Comparison of ENCODE assay signal across 19 cellular contexts in genomic region chr7:28126047-28127041, GRCh38. TPM values are rescaled to one million over a fixed set of nuclear protein-coding genes. Genes with fewer than 3 reads are reported as not detected.
DNase-seq lines count a peak whose midpoint lies in the region; ATAC-seq, FAIRE-seq and TF ChIP-seq lines count a peak whose summit lies in the region.
"Had no signal": no experiment of that assay in that cellular context is flagged by ENCODE, and none has a peak within 500 bp of the region (broad histone marks: within the 10 kb centered on the region; RNA-seq: fewer than 3 reads in every experiment).

No MANE protein-coding gene starts in this region.

- H3K9me3 ChIP-seq in mammary epithelial cell (replicated peaks; ENCODE audit: insufficient read depth, low read length), result no peaks in the 10 kb centered on the region
- no peaks in the 10 kb centered on the region for H3K9me3 ChIP-seq in uterus
- H3K9me3 ChIP-seq: breast epithelium, mucosa of descending colon had no signal

- dilution Hi-C loops in mammary epithelial cell (cut with HindIII; ENCODE audit: low sequenced_read_pairs), result no loop called here

- BruUV-seq in MCF 10A (replicated peaks; lab: Mats Ljungman, UMichigan) (no TSS peak), mammary epithelial cell (replicated peaks; lab: Mats Ljungman, UMichigan) (no TSS peak)

- H3K27ac ChIP-seq in mammary epithelial cell (ENCODE audit: insufficient read depth, low read depth, low read length) (no peak overlapping the region), uterus (peak overlapping the region; percentile 56 to 60)
- H3K27ac ChIP-seq: PC-9 had no signal

- H3K4me1 Mint-ChIP-seq in MCF 10A (ENCODE audit: insufficient read depth, unreplicated experiment), result peaks cover 17% of the 10 kb centered on the region

- intact Hi-C loops in MCF 10A (cut with micrococcal nuclease), result no loop called here
- intact Hi-C loops in mammary epithelial cell (cut with micrococcal nuclease), result no loop called here
- intact Hi-C loops in uterus (cut with DNase I; ENCODE audit: low total_unique reads), result no loop called here

- no peak for TF ChIP-seq CTCF in MCF 10A (IDR thresholded peaks at IDR 0.05; ENCODE audit: unreplicated experiment)
- no peak for TF ChIP-seq CTCF in mammary epithelial cell (conservative IDR thresholded peaks at IDR 0.05 in 1 of 2, IDR thresholded peaks at IDR 0.05 in 1 of 2; ENCODE audit: extremely low read depth in 1 of 2, insufficient read depth in 1 of 2, low read depth in 1 of 2, low read length in 2 of 2)
- no peak for TF ChIP-seq CTCF in bronchial epithelial cell (IDR thresholded peaks at IDR 0.05; ENCODE audit: insufficient read depth, low read length, severe bottlenecking)
- TF ChIP-seq CTCF in uterus (IDR thresholded peaks at IDR 0.05), result no peak

- H3K27me3 ChIP-seq in mammary epithelial cell (ENCODE audit: insufficient read depth, low read length) (no peaks in the 10 kb centered on the region), bronchial epithelial cell (ENCODE audit: control insufficient read depth, insufficient read depth, low read length) (no peaks in the 10 kb centered on the region), uterus (no peaks in the 10 kb centered on the region)
- H3K27me3 ChIP-seq: breast epithelium had no signal

- peak; percentile 60 for FAIRE-seq in bronchial epithelial cell (lab: Jason Lieb, UNC)
- FAIRE-seq in GM12892 (lab: Jason Lieb, UNC), result no peak

- in situ Hi-C loops in mammary epithelial cell (cut with MboI; ENCODE audit: low sequenced_read_pairs in 2 of 2), result no loop called here

- no peak overlapping the region for H3K4me3 Mint-ChIP-seq in MCF 10A (ENCODE audit: unreplicated experiment)
- H3K4me3 Mint-ChIP-seq: activated CD8-positive, alpha-beta T cell treated with anti-CD3 and anti-CD28 coated beads, Interleukin-2, amount 10 ng/mL, durations not matched to agents 7 days and 5 days; effector memory CD8-positive, alpha-beta T cell had no signal

- no peak overlapping the region for H3K4me2 ChIP-seq in mammary epithelial cell (ENCODE audit: insufficient read depth, low read depth, low read length)
- H3K4me2 ChIP-seq: PC-9 had no signal

- WGBS in mammary epithelial cell (ENCODE audit: low coverage, missing lambda C conversion rate), result 96% methylated on average over 4 of the region's 6 CpGs

- H3K36me3 ChIP-seq in mammary epithelial cell (ENCODE audit: insufficient read depth, low read length) (no peaks in the 10 kb centered on the region), bronchial epithelial cell (ENCODE audit: control insufficient read depth, insufficient read depth, low read length) (no peaks in the 10 kb centered on the region), uterus (no peaks in the 10 kb centered on the region)
- H3K36me3 ChIP-seq: breast epithelium had no signal

- H3K79me2 ChIP-seq in mammary epithelial cell (ENCODE audit: insufficient read depth, low read length), result peaks cover 43% of the 10 kb centered on the region

- DNase-seq in MCF 10A (ENCODE audit: unreplicated experiment), result peak; percentile 44
- DNase-seq in mammary epithelial cell, result no peak
- peak; percentile 43 for DNase-seq in bronchial epithelial cell (ENCODE audit: low read depth)
- peak; percentile 82 for DNase-seq in iris pigment epithelial cell (ENCODE audit: low read depth)
- peak; percentile 57 to 60 for DNase-seq in uterus
- DNase-seq in GM12892 (ENCODE audit: insufficient read length), result no peak
- DNase-seq in NCI-H2171 treated with DMSO at 0.1 percent for 48 hours (lab: John Stamatoyannopoulos, UW), result no peak
- DNase-seq: activated CD8-positive, alpha-beta T cell treated with anti-CD3 and anti-CD28 coated beads, Interleukin-2, amount 10 ng/mL, durations not matched to agents 7 days and 5 days; activated effector memory CD4-positive, alpha-beta T cell treated with anti-CD3 and anti-CD28 coated beads, Interleukin-2, amount 50 U/mL, for 16 hours; effector memory CD8-positive, alpha-beta T cell; mucosa of descending colon; NCI-H2029 treated with DMSO at 0.1 percent for 48 hours; NCI-H526 treated with DMSO at 0.1 percent for 48 hours; PC-9; substantia nigra had no signal

- TF ChIP-seq POLR2A in uterus (IDR thresholded peaks at IDR 0.05) (no peak), GM12892 (IDR thresholded peaks at IDR 0.05; ENCODE audit: low read depth, low read length) (no peak)

- CTCF ChIA-PET in MCF 10A (lab: Yijun Ruan, JAX) (interaction anchor here (0.6 to 1.8 kb wide), 5 partner anchors 30 to 338 kb away, joined by 3 to 6 read pairs (median 4); no protein-coding TSS in a partner anchor), mammary epithelial cell (lab: Charles Lee; ENCODE audit: low non-redundant PET) (no interaction called here)

- H3K4me1 ChIP-seq in mammary epithelial cell (ENCODE audit: insufficient read depth, low read length) (no peaks in the 10 kb centered on the region), uterus (peaks cover 6 to 7% of the 10 kb centered on the region in 2 donors)
- H3K4me1 ChIP-seq: breast epithelium had no signal

- H3K4me3 ChIP-seq in mammary epithelial cell (replicated peaks in 1 of 3; ENCODE audit: insufficient read depth in 1 of 3, low read depth in 2 of 3, low read length in 3 of 3), result no peak overlapping the region
- no peak overlapping the region for H3K4me3 ChIP-seq in bronchial epithelial cell (ENCODE audit: low read depth, low read length)
- no peak overlapping the region for H3K4me3 ChIP-seq in uterus
- H3K4me3 ChIP-seq: breast epithelium, mucosa of descending colon, PC-9 had no signal

- H3K36me3 Mint-ChIP-seq in MCF 10A (ENCODE audit: insufficient read depth, unreplicated experiment), result no peaks in the 10 kb centered on the region

- H3K9me3 Mint-ChIP-seq in MCF 10A (ENCODE audit: unreplicated experiment), result no peaks in the 10 kb centered on the region
- H3K9me3 Mint-ChIP-seq: effector memory CD8-positive, alpha-beta T cell had no signal

- H3K27ac Mint-ChIP-seq in MCF 10A (ENCODE audit: low read depth, unreplicated experiment), result no peak overlapping the region
- H3K27ac Mint-ChIP-seq: activated CD8-positive, alpha-beta T cell treated with anti-CD3 and anti-CD28 coated beads, Interleukin-2, amount 10 ng/mL, durations not matched to agents 7 days and 5 days; progenitor cell of endocrine pancreas had no signal

- H3K27me3 Mint-ChIP-seq in MCF 10A (ENCODE audit: insufficient read depth, unreplicated experiment), result no peaks in the 10 kb centered on the region
- H3K27me3 Mint-ChIP-seq: effector memory CD8-positive, alpha-beta T cell; progenitor cell of endocrine pancreas had no signal

- H4K20me1 ChIP-seq in mammary epithelial cell (ENCODE audit: insufficient read depth, low read length), result no peaks in the 10 kb centered on the region

- no peak for ATAC-seq in HG02970 (IDR thresholded peaks at IDR 0.05; ENCODE audit: low FRiP score, unreplicated experiment)
- ATAC-seq: activated CD8-positive, alpha-beta T cell treated with anti-CD3 and anti-CD28 coated beads, Interleukin-2, amount 10 ng/mL, durations not matched to agents 7 days and 5 days; effector memory CD8-positive, alpha-beta T cell; mucosa of descending colon; SK-N-SH treated with all-trans-retinoic acid at 6 μM for 48 hours had no signal

- POLR2A ChIA-PET in MCF 10A (lab: Yijun Ruan, JAX), result interaction anchor here (0.6 to 1.3 kb wide), 5 partner anchors 17 to 108 kb away, joined by 3 to 4 read pairs (median 3); no protein-coding TSS in a partner anchor

- no peak overlapping the region for H2AFZ ChIP-seq in mammary epithelial cell (ENCODE audit: low read depth, low read length)
- H2AFZ ChIP-seq: PC-9 had no signal

- no peak overlapping the region for H3K9ac ChIP-seq in mammary epithelial cell (ENCODE audit: insufficient read depth, low read length)

RNA-seq across cellular contexts. Expression of gene JAZF1, which starts 54.3 kb away (rescaled TPM):
- 14.2 and 16.9 TPM in 2 replicates for total RNA-seq in MCF 10A (2022)
- 10 to 100 TPM in 1 of 2 donors, 1 to 10 TPM in 1; 6.5 to 12.3 TPM for total RNA-seq in mammary epithelial cell
- 2.4 TPM for polyA plus RNA-seq in mammary epithelial cell
- 0.83 TPM for polyA minus RNA-seq in mammary epithelial cell
- total RNA-seq in bronchial epithelial cell, result 1.0 and 1.1 TPM in 2 replicates
- 10 to 100 TPM; 27.6 to 58.5 (median 34.4) TPM for total RNA-seq in uterus
- polyA plus RNA-seq in GM12892 (2012; ENCODE audit: missing spikeins), result 0.25 TPM

Comparison
In these comparisons a context has a peak if more than half of its experiments do, and no peak if none do; other contexts are left out.
1. DNase-seq: peak in MCF 10A (single experiment), bronchial epithelial cell (single experiment), iris pigment epithelial cell (single experiment) and uterus (2 of 2); none in mammary epithelial cell (single experiment), GM12892 (single experiment) and NCI-H2171 treated with DMSO at 0.1 percent for 48 hours (single experiment).